ENCODE assay signal across 1 cellular context in genomic region chr16:75265911-75266701, GRCh38.
A peak's percentile ranks its signal among the peaks of the same experiment; 100 is the strongest.
TF ChIP-seq lines count a peak whose summit lies in the region.

No MANE protein-coding gene starts in this region.

TF ChIP-seq in HepG2, 621 proteins besides CTCF, POLR2A, EP300 and RAD21 (continued from another document and continues in another):
- TF ChIP-seq ZNF275 (CRISPR knock-in tag; IDR thresholded peaks at IDR 0.05; ENCODE audit: borderline replicate concordance) = peak; percentile 88; the same call in 1 of the 2 replicates
- 0 out of 2 replicates have a peak, but pooled peaks have one; percentile 26 for TF ChIP-seq HOMEZ (CRISPR knock-in tag; IDR thresholded peaks at IDR 0.05; ENCODE audit: low read depth)
- TF ChIP-seq ZNF317 (CRISPR knock-in tag; IDR thresholded peaks at IDR 0.05) = peak; percentile 76; the same call in 1 of the 2 replicates
- peak in 1 of 2 experiments; percentile 55; a peak in 1 of 4 replicates for TF ChIP-seq KLF16 (CRISPR knock-in tag; IDR thresholded peaks at IDR 0.05)
- no peak; the same call in 1 of the 2 replicates for TF ChIP-seq DNMT1 (CRISPR knock-in tag; IDR thresholded peaks at IDR 0.05)
- TF ChIP-seq ZNF776 (CRISPR knock-in tag; IDR thresholded peaks at IDR 0.05) = peak; percentile 83
- TF ChIP-seq ZNF616 (CRISPR knock-in tag; IDR thresholded peaks at IDR 0.05; ENCODE audit: low read depth) = no peak
- 0 out of 2 replicates have a peak, but pooled peaks have one; percentile 45 for TF ChIP-seq THRA (CRISPR knock-in tag; IDR thresholded peaks at IDR 0.05; ENCODE audit: borderline replicate concordance)
- TF ChIP-seq SALL1 (CRISPR knock-in tag; IDR thresholded peaks at IDR 0.05) = peak; percentile 79
- TF ChIP-seq ZNF546 (CRISPR knock-in tag; conservative IDR thresholded peaks at IDR 0.05) = no peak
- peak; percentile 25; the same call in 1 of the 2 replicates for TF ChIP-seq HDAC2 (CRISPR knock-in tag; IDR thresholded peaks at IDR 0.05)
- no peak for TF ChIP-seq ZFP36L2 (CRISPR knock-in tag; IDR thresholded peaks at IDR 0.05)
- TF ChIP-seq ZNF329 (CRISPR knock-in tag; IDR thresholded peaks at IDR 0.05; ENCODE audit: low read depth) = no peak
- TF ChIP-seq U2AF1 (optimal IDR thresholded peaks at IDR 0.05; ENCODE audit: low read depth, low read length) = no peak
- TF ChIP-seq CSRNP1 (CRISPR knock-in tag; IDR thresholded peaks at IDR 0.05) = peak; percentile 89
- TF ChIP-seq ZNF18 (CRISPR knock-in tag; IDR thresholded peaks at IDR 0.05; ENCODE audit: insufficient replicate concordance) = no peak
- no peak for TF ChIP-seq RBM22 (optimal IDR thresholded peaks at IDR 0.05; ENCODE audit: low read length)
- peak; percentile 90 for TF ChIP-seq ZNF318 (CRISPR knock-in tag; IDR thresholded peaks at IDR 0.05)
- no peak; the same call in 1 of the 2 replicates for TF ChIP-seq ZNF292 (CRISPR knock-in tag; IDR thresholded peaks at IDR 0.05; ENCODE audit: borderline replicate concordance, low read depth)
- TF ChIP-seq ASH2L (IDR thresholded peaks at IDR 0.05; ENCODE audit: insufficient read length, low read depth, low read length) = peak; percentile 74
- peak; percentile 61; the same call in 1 of the 2 replicates for TF ChIP-seq ATF5 (CRISPR knock-in tag; IDR thresholded peaks at IDR 0.05; ENCODE audit: low read depth)
- no peak for TF ChIP-seq ZNF484 (CRISPR knock-in tag; IDR thresholded peaks at IDR 0.05; ENCODE audit: borderline replicate concordance, low read depth)
- TF ChIP-seq ZFP91 (CRISPR knock-in tag; IDR thresholded peaks at IDR 0.05; ENCODE audit: borderline replicate concordance) = peak; percentile 75
- TF ChIP-seq THYN1 (CRISPR knock-in tag; IDR thresholded peaks at IDR 0.05; ENCODE audit: borderline replicate concordance, low read depth) = 0 out of 2 replicates have a peak, but pooled peaks have one; percentile 33
- peak; percentile 49; the same call in 1 of the 2 replicates for TF ChIP-seq ERF (CRISPR knock-in tag; IDR thresholded peaks at IDR 0.05)
- TF ChIP-seq ZNF264 (CRISPR knock-in tag; IDR thresholded peaks at IDR 0.05) = peak; percentile 85; the same call in 1 of the 2 replicates
- peak; percentile 93 for TF ChIP-seq ZBTB3 (CRISPR knock-in tag; IDR thresholded peaks at IDR 0.05; ENCODE audit: borderline replicate concordance, low read depth)
- peak; percentile 75 for TF ChIP-seq ZNF362 (CRISPR knock-in tag; IDR thresholded peaks at IDR 0.05; ENCODE audit: borderline replicate concordance)
- no peak for TF ChIP-seq NR3C1 (CRISPR knock-in tag; IDR thresholded peaks at IDR 0.05)
- TF ChIP-seq ZNF639 (CRISPR knock-in tag; conservative IDR thresholded peaks at IDR 0.05) = peak; percentile 64
- TF ChIP-seq FOXA1 (IDR thresholded peaks at IDR 0.05) = no peak
- TF ChIP-seq FOXA1 (CRISPR knock-in tag; IDR thresholded peaks at IDR 0.05) = 0 out of 2 replicates have a peak, but pooled peaks have one; percentile 16
- TF ChIP-seq ZNF343 (CRISPR knock-in tag; IDR thresholded peaks at IDR 0.05) = peak; percentile 81; the same call in 1 of the 2 replicates
